In the genomic region with DNA sequence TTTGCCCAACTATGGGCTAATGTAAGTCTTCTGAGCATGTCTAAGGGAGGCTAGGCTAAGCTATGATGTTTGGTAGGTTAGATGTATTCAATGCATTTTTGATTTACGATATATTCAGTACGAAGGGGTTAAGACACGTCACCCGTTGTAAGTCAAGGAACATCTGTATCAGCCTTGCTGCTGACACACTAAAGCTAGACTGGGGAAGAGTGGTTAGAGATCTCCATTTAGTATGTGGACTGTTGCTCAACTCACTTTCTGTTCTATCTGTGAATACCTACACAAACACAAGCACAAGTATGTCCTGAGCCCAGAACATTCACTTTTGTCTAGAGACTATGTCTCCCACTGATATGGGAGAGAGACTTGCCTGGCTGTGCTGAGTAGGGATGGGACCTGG, we compare ENCODE assay signal across 16 cellular contexts.
DNase-seq lines count a peak whose midpoint lies in the region; ATAC-seq and TF ChIP-seq lines count a peak whose summit lies in the region.
"Had no signal": no experiment of that assay in that cellular context is flagged by ENCODE, and none has a peak within 500 bp of the region (broad histone marks: within the 10 kb centered on the region; RNA-seq: fewer than 3 reads in every experiment).

No MANE protein-coding gene starts in this region.

- H3K36me3 Mint-ChIP-seq in activated T-helper 1 cell treated with anti-CD3 and anti-CD28 coated beads, Interleukin-12 subunit alpha, Interleukin-12 subunit beta, Interleukin-2, Interleukin-4 antibody, amounts not matched to agents 30 ng/mL and 10 ng/mL and 1 ng/mL, durations not matched to agents 14 hours and 24 hours and 36 hours (ENCODE audit: low read depth) = peaks cover 45% of the 10 kb centered on the region
- peaks cover 30% of the 10 kb centered on the region for H3K36me3 Mint-ChIP-seq in mesothelial cell of epicardium

- H3K9me3 ChIP-seq in cardiac muscle cell (ENCODE audit: low read depth) (no peaks in the 10 kb centered on the region), left ventricle myocardium inferior (replicated peaks) (peaks cover 8% of the 10 kb centered on the region), upper lobe of right lung (no peaks in the 10 kb centered on the region)

- ATAC-seq in upper lobe of right lung (peak; percentile 13), HG02759 (IDR thresholded peaks at IDR 0.05; ENCODE audit: unreplicated experiment) (no peak), HG03159 (IDR thresholded peaks at IDR 0.05; ENCODE audit: unreplicated experiment) (no peak), GM21576 (IDR thresholded peaks at IDR 0.05; ENCODE audit: unreplicated experiment) (no peak)

- TF ChIP-seq CTCF in cardiac muscle cell (IDR thresholded peaks at IDR 0.05; ENCODE audit: low read depth, low read length) (no peak), left ventricle myocardium inferior (IDR thresholded peaks at IDR 0.05; ENCODE audit: borderline replicate concordance) (no peak), mesothelial cell of epicardium (IDR thresholded peaks at IDR 0.05; ENCODE audit: unreplicated experiment) (no peak), upper lobe of right lung (IDR thresholded peaks at IDR 0.05) (no peak)

- no peak overlapping the region for H3K4me3 Mint-ChIP-seq in activated T-helper 1 cell treated with anti-CD3 and anti-CD28 coated beads, Interleukin-12 subunit alpha, Interleukin-12 subunit beta, Interleukin-2, Interleukin-4 antibody, amounts not matched to agents 30 ng/mL and 10 ng/mL and 1 ng/mL, durations not matched to agents 14 hours and 24 hours and 36 hours
- H3K4me3 Mint-ChIP-seq in mesothelial cell of epicardium = no peak overlapping the region

- peaks cover 16% of the 10 kb centered on the region for H3K9me3 Mint-ChIP-seq in activated T-helper 1 cell treated with anti-CD3 and anti-CD28 coated beads, Interleukin-12 subunit alpha, Interleukin-12 subunit beta, Interleukin-2, Interleukin-4 antibody, amounts not matched to agents 30 ng/mL and 10 ng/mL and 1 ng/mL, durations not matched to agents 14 hours and 24 hours and 36 hours
- peaks cover 10% of the 10 kb centered on the region for H3K9me3 Mint-ChIP-seq in mesothelial cell of epicardium

- intact Hi-C loops in left ventricle myocardium inferior (cut with micrococcal nuclease) = no loop called here
- intact Hi-C loops in activated T-helper 1 cell treated with anti-CD3 and anti-CD28 coated beads, Interleukin-12 subunit alpha, Interleukin-12 subunit beta, Interleukin-2, Interleukin-4 antibody, amounts not matched to agents 30 ng/mL and 10 ng/mL and 1 ng/mL, durations not matched to agents 14 hours and 24 hours and 36 hours (cut with micrococcal nuclease) = loop anchor here (1.0 kb wide), 1 partner anchor 9 kb away; no protein-coding TSS in a partner anchor
- intact Hi-C loops in upper lobe of right lung (cut with DNase I) = no loop called here

- DNase-seq in cardiac muscle cell (ENCODE audit: low read depth in 1 of 2, low spot score in 1 of 2) (no peak), left ventricle myocardium inferior (no peak), mesothelial cell of epicardium (ENCODE audit: low spot score in 2 of 2, unreplicated experiment in 2 of 2) (no peak), upper lobe of right lung (no peak)
- no peak for DNase-seq in activated T-helper 1 cell treated with anti-CD3 and anti-CD28 coated beads, Interleukin-12 subunit alpha, Interleukin-12 subunit beta, Interleukin-2, Interleukin-4 antibody, amounts not matched to agents 30 ng/mL and 10 ng/mL and 1 ng/mL, durations not matched to agents 14 hours and 24 hours and 36 hours (ENCODE audit: low spot score)
- DNase-seq: activated CD4-positive, CD25-positive, alpha-beta regulatory T cell treated with anti-CD3 and anti-CD28 coated beads, Interleukin-2, amount 50 U/mL, for 72 hours; activated gamma-delta T cell; H7; islet precursor cell; Karpas-422; NCI-H1694 treated with DMSO at 0.1 percent for 48 hours; NCI-H446 treated with DMSO at 0.1 percent for 48 hours; OCI-M1 had no signal

- H3K4me1 Mint-ChIP-seq in activated T-helper 1 cell treated with anti-CD3 and anti-CD28 coated beads, Interleukin-12 subunit alpha, Interleukin-12 subunit beta, Interleukin-2, Interleukin-4 antibody, amounts not matched to agents 30 ng/mL and 10 ng/mL and 1 ng/mL, durations not matched to agents 14 hours and 24 hours and 36 hours (ENCODE audit: low read depth) = peaks cover 57% of the 10 kb centered on the region
- peaks cover 31% of the 10 kb centered on the region for H3K4me1 Mint-ChIP-seq in mesothelial cell of epicardium

- H3K27me3 ChIP-seq in cardiac muscle cell (no peaks in the 10 kb centered on the region), left ventricle myocardium inferior (ENCODE audit: low read depth) (no peaks in the 10 kb centered on the region), upper lobe of right lung (no peaks in the 10 kb centered on the region)

- peak overlapping the region; percentile 87 for H3K27ac Mint-ChIP-seq in activated T-helper 1 cell treated with anti-CD3 and anti-CD28 coated beads, Interleukin-12 subunit alpha, Interleukin-12 subunit beta, Interleukin-2, Interleukin-4 antibody, amounts not matched to agents 30 ng/mL and 10 ng/mL and 1 ng/mL, durations not matched to agents 14 hours and 24 hours and 36 hours
- H3K27ac Mint-ChIP-seq in mesothelial cell of epicardium = peak overlapping the region; percentile 18

- H3K36me3 ChIP-seq in cardiac muscle cell (peaks cover 13% of the 10 kb centered on the region), left ventricle myocardium inferior (peaks cover 54% of the 10 kb centered on the region), upper lobe of right lung (peaks cover 35% of the 10 kb centered on the region)

- peak overlapping the region; percentile 74 for H3K27ac ChIP-seq in cardiac muscle cell
- no peak overlapping the region for H3K27ac ChIP-seq in left ventricle myocardium inferior (replicated peaks)
- no peak overlapping the region for H3K27ac ChIP-seq in upper lobe of right lung

- H3K4me3 ChIP-seq in cardiac muscle cell (no peak overlapping the region), left ventricle myocardium inferior (no peak overlapping the region), upper lobe of right lung (no peak overlapping the region)

- H3K4me1 ChIP-seq in cardiac muscle cell (ENCODE audit: low read depth) = peaks cover 17% of the 10 kb centered on the region
- peaks cover 12% of the 10 kb centered on the region for H3K4me1 ChIP-seq in left ventricle myocardium inferior
- H3K4me1 ChIP-seq in upper lobe of right lung = peaks cover 9% of the 10 kb centered on the region

- H3K27me3 Mint-ChIP-seq in activated T-helper 1 cell treated with anti-CD3 and anti-CD28 coated beads, Interleukin-12 subunit alpha, Interleukin-12 subunit beta, Interleukin-2, Interleukin-4 antibody, amounts not matched to agents 30 ng/mL and 10 ng/mL and 1 ng/mL, durations not matched to agents 14 hours and 24 hours and 36 hours (ENCODE audit: insufficient read depth) = no peaks in the 10 kb centered on the region
- no peaks in the 10 kb centered on the region for H3K27me3 Mint-ChIP-seq in mesothelial cell of epicardium (ENCODE audit: low read depth)
